Comparison of ENCODE assay signal across 8 cellular contexts in the genomic region with DNA sequence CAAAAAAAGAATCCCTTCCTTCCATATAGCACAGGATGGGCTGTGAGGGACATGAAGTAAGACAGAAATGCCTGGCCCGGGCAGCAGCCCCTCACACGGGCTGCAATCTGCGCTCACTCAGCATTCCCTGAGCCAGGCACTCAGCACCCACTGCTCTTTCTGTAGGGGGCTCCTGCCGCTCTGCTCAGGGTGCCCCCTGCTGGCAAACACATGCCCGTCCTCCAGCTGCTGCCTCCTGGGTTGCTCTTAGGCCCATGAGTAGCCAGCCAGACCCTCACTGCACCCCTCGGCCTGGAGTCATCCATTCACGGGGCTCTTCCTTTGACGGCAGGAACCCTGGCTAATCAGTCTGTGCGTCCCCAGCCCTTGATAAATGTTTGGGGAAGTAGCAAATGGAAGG. TPM values are rescaled to one million over a fixed set of nuclear protein-coding genes. Genes with fewer than 3 reads are reported as not detected.
DNase-seq lines count a peak whose midpoint lies in the region; ATAC-seq and TF ChIP-seq lines count a peak whose summit lies in the region.

No MANE protein-coding gene starts in this region.

- H3K27ac ChIP-seq in CD4-positive, alpha-beta memory T cell (ENCODE audit: low read depth, low read length) = no peak overlapping the region

- H3K27me3 Mint-ChIP-seq in CD4-positive, alpha-beta memory T cell = no peaks in the 10 kb centered on the region
- H3K27me3 Mint-ChIP-seq in activated CD4-positive, alpha-beta memory T cell treated with anti-CD3 and anti-CD28 coated beads, Interleukin-2, amount 10 ng/mL, durations not matched to agents 7 days and 5 days = no peaks in the 10 kb centered on the region

- H3K9me3 Mint-ChIP-seq in CD4-positive, alpha-beta memory T cell = no peaks in the 10 kb centered on the region
- H3K9me3 Mint-ChIP-seq in activated CD4-positive, alpha-beta memory T cell treated with anti-CD3 and anti-CD28 coated beads, Interleukin-2, amount 10 ng/mL, durations not matched to agents 7 days and 5 days = no peaks in the 10 kb centered on the region

- CTCF ChIA-PET in CD4-positive, alpha-beta memory T cell (lab: Charles Lee; ENCODE audit: partially characterized antibody) = interaction anchor here (1.0 to 1.8 kb wide), 2 partner anchors 15 to 24 kb away, joined by 3 to 4 read pairs; no protein-coding TSS in a partner anchor
- CTCF ChIA-PET in activated CD4-positive, alpha-beta memory T cell treated with anti-CD3 and anti-CD28 coated beads, Interleukin-2, amount 10 ng/mL, durations not matched to agents 7 days and 5 days (lab: Charles Lee) = interaction anchor here (0.6 to 1.4 kb wide), 4 partner anchors 9 to 360 kb away, joined by 3 to 5 read pairs (median 4); partner anchors contain the start of gene BIK

- POLR2A ChIA-PET in CD4-positive, alpha-beta memory T cell (lab: Charles Lee; ENCODE audit: partially characterized antibody) = no interaction called here
- POLR2A ChIA-PET in activated CD4-positive, alpha-beta memory T cell treated with anti-CD3 and anti-CD28 coated beads, Interleukin-2, amount 10 ng/mL, durations not matched to agents 7 days and 5 days (lab: Charles Lee) = no interaction called here

- peak in 4 of 5 donors; percentile 14 to 25 (median 22) for DNase-seq in CD4-positive, alpha-beta memory T cell
- DNase-seq in HuH-7 (ENCODE audit: low spot score) (peak; percentile 94), fibroblast of villous mesenchyme (ENCODE audit: low read depth) (peak; percentile 34), retinal pigment epithelial cell (ENCODE audit: low read depth) (no peak), ureter (ENCODE audit: low spot score) (no peak)
- DNase-seq in activated CD4-positive, alpha-beta memory T cell treated with anti-CD3 and anti-CD28 coated beads, Interleukin-2, amount 10 ng/mL, durations not matched to agents 7 days and 5 days = peak; percentile 44

- intact Hi-C loops in CD4-positive, alpha-beta memory T cell (cut with micrococcal nuclease) = loop anchor here (1.0 kb wide), 2 partner anchors 26 to 356 kb away; partner anchors contain the start of gene BIK

- peaks cover 22 to 43% of the 10 kb centered on the region in 2 donors for H3K36me3 Mint-ChIP-seq in CD4-positive, alpha-beta memory T cell
- H3K36me3 Mint-ChIP-seq in activated CD4-positive, alpha-beta memory T cell treated with anti-CD3 and anti-CD28 coated beads, Interleukin-2, amount 10 ng/mL, durations not matched to agents 7 days and 5 days (ENCODE audit: low read depth) = peaks cover 31% of the 10 kb centered on the region

- H3K27me3 ChIP-seq in CD4-positive, alpha-beta memory T cell (ENCODE audit: insufficient read depth, low read length) = no peaks in the 10 kb centered on the region

- H3K4me1 ChIP-seq in CD4-positive, alpha-beta memory T cell (ENCODE audit: insufficient read depth, low read length) = peaks cover 4% of the 10 kb centered on the region

- peak overlapping the region in 1 of 7 donors; percentile 47 for H3K27ac Mint-ChIP-seq in CD4-positive, alpha-beta memory T cell
- H3K27ac Mint-ChIP-seq in activated CD4-positive, alpha-beta memory T cell treated with anti-CD3 and anti-CD28 coated beads, Interleukin-2, amount 10 ng/mL, durations not matched to agents 7 days and 5 days = no peak overlapping the region

- peaks cover 8% of the 10 kb centered on the region for H3K36me3 ChIP-seq in CD4-positive, alpha-beta memory T cell (ENCODE audit: insufficient read depth, low read length)

- ATAC-seq in HG02840 (IDR thresholded peaks at IDR 0.05; ENCODE audit: low FRiP score, unreplicated experiment) (no peak), HG03280 (IDR thresholded peaks at IDR 0.05; ENCODE audit: unreplicated experiment) (no peak)

- H3K4me1 Mint-ChIP-seq in CD4-positive, alpha-beta memory T cell = peaks cover 0 to 6% (median 3%) of the 10 kb centered on the region in 4 donors
- H3K4me1 Mint-ChIP-seq in activated CD4-positive, alpha-beta memory T cell treated with anti-CD3 and anti-CD28 coated beads, Interleukin-2, amount 10 ng/mL, durations not matched to agents 7 days and 5 days = peaks cover 6% of the 10 kb centered on the region

- no peak overlapping the region for H3K4me3 ChIP-seq in CD4-positive, alpha-beta memory T cell (ENCODE audit: low read length in 2 of 2)
- H3K4me3 ChIP-seq in fibroblast of villous mesenchyme (ENCODE audit: low read depth, low read length) (no peak overlapping the region), retinal pigment epithelial cell (ENCODE audit: low read length) (no peak overlapping the region)

- H3K9me3 ChIP-seq in CD4-positive, alpha-beta memory T cell (ENCODE audit: control insufficient read depth in 1 of 2, low read length in 2 of 2) = no peaks in the 10 kb centered on the region

- TF ChIP-seq CTCF in fibroblast of villous mesenchyme (IDR thresholded peaks at IDR 0.05; ENCODE audit: insufficient read depth, low read depth, low read length) = peak; percentile 74
- TF ChIP-seq CTCF in retinal pigment epithelial cell (conservative IDR thresholded peaks at IDR 0.05; ENCODE audit: low read depth, low read length) = peak; percentile 81

- no peak overlapping the region for H3K4me3 Mint-ChIP-seq in CD4-positive, alpha-beta memory T cell
- H3K4me3 Mint-ChIP-seq in activated CD4-positive, alpha-beta memory T cell treated with anti-CD3 and anti-CD28 coated beads, Interleukin-2, amount 10 ng/mL, durations not matched to agents 7 days and 5 days = no peak overlapping the region

RNA-seq across cellular contexts. Expression of gene MCAT, which starts 6.9 kb away (rescaled TPM):
- 1 to 10 TPM; 7.9 to 9.0 TPM for total RNA-seq in CD4-positive, alpha-beta memory T cell
- 10 to 100 TPM in 1 of 2 donors, 1 to 10 TPM in 1; 5.7 to 13.1 TPM for polyA plus RNA-seq in CD4-positive, alpha-beta memory T cell
- total RNA-seq in activated CD4-positive, alpha-beta memory T cell treated with anti-CD3 and anti-CD28 coated beads, Interleukin-2, amount 10 ng/mL, durations not matched to agents 7 days and 5 days = 1 to 10 TPM; 8.5 to 8.8 TPM
- total RNA-seq in fibroblast of villous mesenchyme (13.8 and 14.8 TPM in 2 replicates), ureter (19.5 TPM)

RNA-seq across cellular contexts. Expression of gene TSPO, which starts 15.1 kb away (rescaled TPM):
- 10 to 100 TPM; 66.9 to 71.0 TPM for total RNA-seq in CD4-positive, alpha-beta memory T cell
- 100 to 1,000 TPM; 351 to 548 TPM for polyA plus RNA-seq in CD4-positive, alpha-beta memory T cell
- total RNA-seq in activated CD4-positive, alpha-beta memory T cell treated with anti-CD3 and anti-CD28 coated beads, Interleukin-2, amount 10 ng/mL, durations not matched to agents 7 days and 5 days = 100 to 1,000 TPM; 133 TPM
- total RNA-seq in fibroblast of villous mesenchyme (177 and 221 TPM in 2 replicates), ureter (130 TPM)

RNA-seq across cellular contexts. Expression of gene BIK, which starts 25.7 kb away (rescaled TPM):
- 1 to 10 TPM; 2.5 to 2.7 TPM for total RNA-seq in CD4-positive, alpha-beta memory T cell
- 1 to 10 TPM; 8.5 to 8.8 TPM for polyA plus RNA-seq in CD4-positive, alpha-beta memory T cell
- total RNA-seq in activated CD4-positive, alpha-beta memory T cell treated with anti-CD3 and anti-CD28 coated beads, Interleukin-2, amount 10 ng/mL, durations not matched to agents 7 days and 5 days = 1 to 10 TPM; 2.6 TPM
- total RNA-seq in fibroblast of villous mesenchyme (0.86 TPM in 1 of 2 replicates, not detected in the other), ureter (2.5 TPM)

RNA-seq across cellular contexts. Expression of gene TTLL1, which starts 47.1 kb away (rescaled TPM):
- 1 to 10 TPM; 6.4 to 7.8 TPM for total RNA-seq in CD4-positive, alpha-beta memory T cell
- 10 to 100 TPM; 10.1 to 15.6 TPM for polyA plus RNA-seq in CD4-positive, alpha-beta memory T cell
- 1 to 10 TPM; 8.5 to 9.1 TPM for total RNA-seq in activated CD4-positive, alpha-beta memory T cell treated with anti-CD3 and anti-CD28 coated beads, Interleukin-2, amount 10 ng/mL, durations not matched to agents 7 days and 5 days
- total RNA-seq in fibroblast of villous mesenchyme (8.2 and 11.0 TPM in 2 replicates), ureter (12.9 TPM)

RNA-seq across cellular contexts. Expression of gene TTLL12, which starts 50.7 kb away (rescaled TPM):
- total RNA-seq in CD4-positive, alpha-beta memory T cell = 10 to 100 TPM; 28.5 to 29.6 TPM
- polyA plus RNA-seq in CD4-positive, alpha-beta memory T cell = 10 to 100 TPM; 20.8 to 28.6 TPM
- total RNA-seq in activated CD4-positive, alpha-beta memory T cell treated with anti-CD3 and anti-CD28 coated beads, Interleukin-2, amount 10 ng/mL, durations not matched to agents 7 days and 5 days = 10 to 100 TPM; 41.3 to 43.0 TPM
- 22.9 and 27.1 TPM in 2 replicates for total RNA-seq in fibroblast of villous mesenchyme
- total RNA-seq in ureter = 41.0 TPM

Comparison
In these comparisons a context has a peak if more than half of its experiments do, and no peak if none do; other contexts are left out.
1. DNase-seq: peak in CD4-positive, alpha-beta memory T cell (4 of 5), HuH-7 (single experiment), activated CD4-positive, alpha-beta memory T cell treated with anti-CD3 and anti-CD28 coated beads, Interleukin-2, amount 10 ng/mL, durations not matched to agents 7 days and 5 days (single experiment) and fibroblast of villous mesenchyme (single experiment); none in retinal pigment epithelial cell (single experiment) and ureter (single experiment).